In genomic region chr17:42632949-42633444, GRCh38 we compare ENCODE assay signal across 2 cellular contexts.
TF ChIP-seq lines count a peak whose summit lies in the region.

No MANE protein-coding gene starts in this region.

TF ChIP-seq in IMR-90, 13 proteins besides CTCF, POLR2A, EP300 and RAD21:
- TF ChIP-seq RFX5 (IDR thresholded peaks at IDR 0.05; ENCODE audit: low read depth, low read length) (no peak), MXI1 (IDR thresholded peaks at IDR 0.05; ENCODE audit: borderline replicate concordance, low read depth, low read length) (no peak), MAFK (IDR thresholded peaks at IDR 0.05; ENCODE audit: low read depth, low read length) (no peak), BHLHE40 (IDR thresholded peaks at IDR 0.05; ENCODE audit: low read depth, low read length) (no peak), CEBPB (IDR thresholded peaks at IDR 0.05; ENCODE audit: low read depth, low read length) (no peak), ELK1 (IDR thresholded peaks at IDR 0.05; ENCODE audit: borderline replicate concordance, low read depth, low read length) (no peak), SMC3 (IDR thresholded peaks at IDR 0.05; ENCODE audit: low read depth, low read length) (no peak), CHD1 (IDR thresholded peaks at IDR 0.05; ENCODE audit: low read depth, low read length) (no peak), MAZ (IDR thresholded peaks at IDR 0.05; ENCODE audit: borderline replicate concordance, low read depth, low read length) (no peak), RCOR1 (IDR thresholded peaks at IDR 0.05; ENCODE audit: insufficient replicate concordance, low read length) (no peak), FOS (IDR thresholded peaks at IDR 0.05; ENCODE audit: low read depth, low read length) (no peak), NFE2L2 (IDR thresholded peaks at IDR 0.05; ENCODE audit: low read depth, low read length) (no peak), USF2 (IDR thresholded peaks at IDR 0.05; ENCODE audit: low read depth, low read length) (no peak)

TF ChIP-seq in H1, 55 proteins besides CTCF, POLR2A, EP300 and RAD21:
- TF ChIP-seq JUND (IDR thresholded peaks at IDR 0.05; ENCODE audit: low read length) (no peak), BRCA1 (IDR thresholded peaks at IDR 0.05; ENCODE audit: low read depth, low read length) (no peak), SIN3A (conservative IDR thresholded peaks at IDR 0.05 in 1 of 2, IDR thresholded peaks at IDR 0.05 in 1 of 2; ENCODE audit: low read depth in 1 of 2, low read length in 2 of 2) (no peak), E2F6 (IDR thresholded peaks at IDR 0.05) (no peak), CREB1 (IDR thresholded peaks at IDR 0.05) (no peak), CTBP2 (IDR thresholded peaks at IDR 0.05; ENCODE audit: borderline replicate concordance, insufficient read depth, insufficient read length, low read length) (no peak), CHD2 (IDR thresholded peaks at IDR 0.05; ENCODE audit: low read length) (no peak), BACH1 (IDR thresholded peaks at IDR 0.05; ENCODE audit: low read length) (no peak), USF2 (IDR thresholded peaks at IDR 0.05; ENCODE audit: low read length) (no peak), SP4 (IDR thresholded peaks at IDR 0.05; ENCODE audit: low read length) (no peak), SIX5 (IDR thresholded peaks at IDR 0.05; ENCODE audit: low read depth, low read length) (no peak), HDAC2 (IDR thresholded peaks at IDR 0.05; ENCODE audit: borderline replicate concordance in 1 of 2, low read depth in 2 of 2, low read length in 2 of 2) (no peak), SUZ12 (IDR thresholded peaks at IDR 0.05; ENCODE audit: low read length) (no peak)
